ENCODE assay signal across 17 cellular contexts in genomic region chr7:153939177-153939576, GRCh38.
"Had no signal": no experiment of that assay in that cellular context is flagged by ENCODE, and none has a peak within 500 bp of the region (broad histone marks: within the 10 kb centered on the region; RNA-seq: fewer than 3 reads in every experiment).

No MANE protein-coding gene starts in this region.

- H3K4me3 Mint-ChIP-seq: activated CD8-positive, alpha-beta T cell treated with anti-CD3 and anti-CD28 coated beads for 36 hours; activated naive CD4-positive, alpha-beta T cell treated with anti-CD3 and anti-CD28 coated beads, Interleukin-2, amount 10 ng/mL, durations not matched to agents 7 days and 5 days; activated naive CD8-positive, alpha-beta T cell treated with anti-CD3 and anti-CD28 coated beads for 36 hours; activated T-cell treated with anti-CD3 and anti-CD28 coated beads, Interleukin-2, amount 50 U/mL, for 72 hours; T-helper 1 cell treated with Interleukin-12 subunit alpha and Interleukin-12 subunit beta and Interleukin-4 antibody, amounts not matched to agents 30 μg/mL and 1 μg/mL, for 36 hours had no signal

- H3K36me3 Mint-ChIP-seq: activated naive CD4-positive, alpha-beta T cell treated with anti-CD3 and anti-CD28 coated beads, Interleukin-2, amount 10 ng/mL, durations not matched to agents 7 days and 5 days; activated naive CD8-positive, alpha-beta T cell treated with anti-CD3 and anti-CD28 coated beads for 36 hours had no signal

- H3K4me3 ChIP-seq: SK-N-MC had no signal

- H3K9me3 Mint-ChIP-seq: activated CD8-positive, alpha-beta T cell treated with anti-CD3 and anti-CD28 coated beads for 36 hours; activated naive CD8-positive, alpha-beta T cell treated with anti-CD3 and anti-CD28 coated beads for 36 hours had no signal

- DNase-seq: activated CD4-positive, alpha-beta T cell treated with anti-CD3 and anti-CD28 coated beads for 4 hours; activated CD8-positive, alpha-beta memory T cell treated with anti-CD3 and anti-CD28 coated beads, Interleukin-2, amount 50 U/mL, for 4 hours; activated CD8-positive, alpha-beta T cell treated with anti-CD3 and anti-CD28 coated beads for 36 hours; activated gamma-delta T cell treated with Interleukin-2 at 50 U/mL for 16 hours; activated naive CD4-positive, alpha-beta T cell treated with anti-CD3 and anti-CD28 coated beads, Interleukin-2, amount 10 ng/mL, durations not matched to agents 7 days and 5 days; activated naive CD8-positive, alpha-beta T cell treated with anti-CD3 and anti-CD28 coated beads for 36 hours; activated T-cell treated with anti-CD3 and anti-CD28 coated beads, Interleukin-2, amount 50 U/mL, for 72 hours; cerebellar nuclear complex; MM.1S; NCI-H187; NCI-H446; NCI-H524 treated with DMSO at 0.1 percent for 48 hours; NCI-H774; RPMI8226 had no signal

- H3K27me3 Mint-ChIP-seq: activated CD8-positive, alpha-beta T cell treated with anti-CD3 and anti-CD28 coated beads for 36 hours; activated naive CD4-positive, alpha-beta T cell treated with anti-CD3 and anti-CD28 coated beads, Interleukin-2, amount 10 ng/mL, durations not matched to agents 7 days and 5 days; activated naive CD8-positive, alpha-beta T cell treated with anti-CD3 and anti-CD28 coated beads for 36 hours had no signal

- H3K27ac ChIP-seq: SK-N-MC had no signal

- H3K4me1 Mint-ChIP-seq: activated naive CD4-positive, alpha-beta T cell treated with anti-CD3 and anti-CD28 coated beads, Interleukin-2, amount 10 ng/mL, durations not matched to agents 7 days and 5 days; activated naive CD8-positive, alpha-beta T cell treated with anti-CD3 and anti-CD28 coated beads for 36 hours had no signal

- H3K27ac Mint-ChIP-seq: activated CD8-positive, alpha-beta T cell treated with anti-CD3 and anti-CD28 coated beads for 36 hours; activated naive CD4-positive, alpha-beta T cell treated with anti-CD3 and anti-CD28 coated beads, Interleukin-2, amount 10 ng/mL, durations not matched to agents 7 days and 5 days; activated naive CD8-positive, alpha-beta T cell treated with anti-CD3 and anti-CD28 coated beads for 36 hours; activated T-cell treated with anti-CD3 and anti-CD28 coated beads, Interleukin-2, amount 50 U/mL, for 72 hours; activated T-helper 2 cell treated with anti-CD3 and anti-CD28 coated beads, Interferon-gamma antibody, Interleukin-2, Interleukin-4, amounts not matched to agents 10 μg/mL and 5 μg/mL and 100 μg/mL, durations not matched to agents 14 hours and 24 hours and 36 hours; T-helper 1 cell treated with Interleukin-12 subunit alpha and Interleukin-12 subunit beta and Interleukin-4 antibody, amounts not matched to agents 30 μg/mL and 1 μg/mL, for 36 hours had no signal
